ENCODE assay signal across 18 cellular contexts in the genomic region with DNA sequence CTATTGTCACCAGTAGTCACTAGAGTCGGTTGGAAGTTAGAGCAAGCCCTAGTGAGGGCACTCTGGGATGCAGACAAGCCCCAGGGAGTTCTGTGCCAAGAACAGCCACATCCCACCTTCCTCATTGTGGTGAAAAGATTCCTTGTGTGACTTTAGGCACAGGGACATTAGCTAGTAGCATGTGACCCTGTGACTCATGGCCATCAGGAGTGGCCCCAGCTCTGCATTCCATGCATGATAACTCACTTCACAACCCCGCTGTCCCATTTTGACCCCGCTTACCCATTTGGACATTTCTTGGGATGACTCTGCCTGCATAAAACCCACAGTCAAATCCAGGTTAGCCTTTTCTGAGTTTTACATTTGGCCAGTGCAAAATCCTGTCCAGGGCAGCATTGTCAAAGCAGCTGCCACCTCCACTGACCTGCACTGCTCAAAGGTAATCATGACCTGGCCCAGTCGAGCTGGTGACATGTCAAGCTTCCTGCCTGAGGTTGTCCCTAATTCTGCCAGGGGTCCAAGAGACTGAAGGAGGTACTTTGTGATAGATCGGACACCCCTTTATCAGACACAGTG.
DNase-seq lines count a peak whose midpoint lies in the region; ATAC-seq and TF ChIP-seq lines count a peak whose summit lies in the region.
"Had no signal": no experiment of that assay in that cellular context is flagged by ENCODE, and none has a peak within 500 bp of the region (broad histone marks: within the 10 kb centered on the region; RNA-seq: fewer than 3 reads in every experiment).

No MANE protein-coding gene starts in this region.

- H2AK5ac ChIP-seq in trophoblast cell (ENCODE audit: low read length) = no peak overlapping the region

- H3K4me2 ChIP-seq in trophoblast cell (ENCODE audit: low read length) = no peak overlapping the region

- TF ChIP-seq RAD21 in Ishikawa (IDR thresholded peaks at IDR 0.05; ENCODE audit: low read depth) = no peak

- H2AFZ ChIP-seq in trophoblast cell (ENCODE audit: insufficient read depth, low read length, poor library complexity) = no peak overlapping the region

- no CpG with 5 or more reads among the region's 5 CpGs for WGBS in trophoblast cell (ENCODE audit: extremely low coverage, insufficient coverage, insufficient read length)
- 78% methylated on average over 5 of the region's 5 CpGs for WGBS in prostate gland

- H2BK12ac ChIP-seq in trophoblast cell (ENCODE audit: low read length) = no peak overlapping the region

- no peak overlapping the region for H4K12ac ChIP-seq in trophoblast cell (ENCODE audit: low read depth, low read length)

- no peak overlapping the region for H3K18ac ChIP-seq in trophoblast cell (ENCODE audit: low read length)

- no peak overlapping the region for H3K23ac ChIP-seq in trophoblast cell (ENCODE audit: low read length)

- no peaks in the 10 kb centered on the region for H3K79me2 ChIP-seq in trophoblast cell (ENCODE audit: control insufficient read depth, insufficient read depth, low read length, poor library complexity)

- H3K4me1 ChIP-seq in trophoblast cell (ENCODE audit: control insufficient read depth in 1 of 2, insufficient read depth in 2 of 2, low read length in 2 of 2) = peaks cover 0 to 7% of the 10 kb centered on the region in 2 experiments
- no peaks in the 10 kb centered on the region for H3K4me1 ChIP-seq in prostate gland (replicated peaks)

- no peak overlapping the region for H4K91ac ChIP-seq in trophoblast cell (ENCODE audit: low read depth, low read length)

- no peak overlapping the region for H3K4ac ChIP-seq in trophoblast cell (ENCODE audit: low read depth, low read length)

- H3K9me3 ChIP-seq in trophoblast cell (ENCODE audit: insufficient read depth, low read depth, low read length) (peaks cover 2% of the 10 kb centered on the region), prostate gland (no peaks in the 10 kb centered on the region)

- no peaks in the 10 kb centered on the region for H3K36me3 ChIP-seq in trophoblast cell (ENCODE audit: control insufficient read depth in 1 of 2, insufficient read depth in 2 of 2, low read length in 2 of 2)
- H3K36me3 ChIP-seq in prostate gland = no peaks in the 10 kb centered on the region
- H3K36me3 ChIP-seq: cardiac muscle cell had no signal

- H3K27me3 ChIP-seq in trophoblast cell (ENCODE audit: insufficient read depth, low read length) = no peaks in the 10 kb centered on the region
- H3K27me3 ChIP-seq in prostate gland (replicated peaks; ENCODE audit: insufficient read depth) = no peaks in the 10 kb centered on the region
- H3K27me3 ChIP-seq: cardiac muscle cell had no signal

- H3K9ac ChIP-seq in trophoblast cell (ENCODE audit: low read length) = no peak overlapping the region

- H2BK120ac ChIP-seq in trophoblast cell (ENCODE audit: insufficient read depth, low read length, poor library complexity) = no peak overlapping the region

- H3K27ac ChIP-seq in trophoblast cell (ENCODE audit: low read depth, low read length) = no peak overlapping the region
- no peak overlapping the region for H3K27ac ChIP-seq in prostate gland
- H3K27ac ChIP-seq: cardiac muscle cell, SK-N-MC had no signal

- H3K4me3 ChIP-seq in trophoblast cell (ENCODE audit: low read depth, low read length) (no peak overlapping the region), prostate gland (no peak overlapping the region)
- H3K4me3 ChIP-seq: cardiac muscle cell, lung, SK-N-MC had no signal

- TF ChIP-seq EP300 in Ishikawa (IDR thresholded peaks at IDR 0.05; ENCODE audit: borderline replicate concordance) = no peak

- no peak overlapping the region for H4K8ac ChIP-seq in trophoblast cell (ENCODE audit: low read depth, low read length)

- no peak overlapping the region for H2BK5ac ChIP-seq in trophoblast cell (ENCODE audit: low read depth, low read length, poor library complexity)

- no peaks in the 10 kb centered on the region for H3K79me1 ChIP-seq in trophoblast cell (ENCODE audit: low read length)

- intact Hi-C loops in prostate gland (cut with DNase I) = no loop called here

- H3K14ac ChIP-seq in trophoblast cell (ENCODE audit: low read length) = no peak overlapping the region

- DNase-seq in EL (peak; percentile 85), trophoblast cell (peak; percentile 85 to 90), prostate gland (ENCODE audit: low spot score) (no peak), NCI-H526 (lab: John Stamatoyannopoulos, UW) (no peak), GM19240 (ENCODE audit: insufficient read length, low spot score) (no peak), middle frontal gyrus (ENCODE audit: extremely low spot score, low spot score) (no peak)
- DNase-seq: activated naive CD8-positive, alpha-beta T cell treated with anti-CD3 and anti-CD28 coated beads, Interleukin-2, amount 10 ng/mL, durations not matched to agents 7 days and 5 days; KG1; naive thymus-derived CD8-positive, alpha-beta T cell; NCI-H1048; NCI-H2107; stimulated activated CD4-positive, alpha-beta T cell treated with anti-CD3 and anti-CD28 coated beads, Interleukin-2, amount 100 ng/mL, for 48 hours had no signal

- ATAC-seq in esophagus mucosa = peak; percentile 39
- ATAC-seq: activated T-helper 17 cell treated with anti-CD3 and anti-CD28 coated beads, Interleukin-2, amount 50 U/mL, for 72 hours; naive thymus-derived CD8-positive, alpha-beta T cell had no signal

- TF ChIP-seq CTCF in prostate gland (IDR thresholded peaks at IDR 0.05) = no peak

- TF ChIP-seq POLR2A in prostate gland (IDR thresholded peaks at IDR 0.05) = no peak

TF ChIP-seq in Ishikawa, 13 proteins besides CTCF, POLR2A, EP300 and RAD21:
- TF ChIP-seq, protein P1, sequence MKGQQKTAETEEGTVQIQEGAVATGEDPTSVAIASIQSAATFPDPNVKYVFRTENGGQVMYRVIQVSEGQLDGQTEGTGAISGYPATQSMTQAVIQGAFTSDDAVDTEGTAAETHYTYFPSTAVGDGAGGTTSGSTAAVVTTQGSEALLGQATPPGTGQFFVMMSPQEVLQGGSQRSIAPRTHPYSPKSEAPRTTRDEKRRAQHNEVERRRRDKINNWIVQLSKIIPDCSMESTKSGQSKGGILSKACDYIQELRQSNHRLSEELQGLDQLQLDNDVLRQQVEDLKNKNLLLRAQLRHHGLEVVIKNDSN (IDR thresholded peaks at IDR 0.05) = peak; percentile 46
- TF ChIP-seq CEBPB (IDR thresholded peaks at IDR 0.05) = no peak

Comparison
In these comparisons a context has a peak if more than half of its experiments do, and no peak if none do; other contexts are left out.
1. DNase-seq: peak in EL (single experiment) and trophoblast cell (2 of 2); none in prostate gland (single experiment), NCI-H526 (0 of 2), GM19240 (single experiment) and middle frontal gyrus (single experiment).